11 cellular contexts compared by ENCODE assay signal in genomic region chr20:49318091-49318429, GRCh38. TPM values are rescaled to one million over a fixed set of nuclear protein-coding genes. Genes with fewer than 3 reads are reported as not detected.
DNase-seq lines count a peak whose midpoint lies in the region; ATAC-seq and TF ChIP-seq lines count a peak whose summit lies in the region.
"Had no signal": no experiment of that assay in that cellular context is flagged by ENCODE, and none has a peak within 500 bp of the region (broad histone marks: within the 10 kb centered on the region; RNA-seq: fewer than 3 reads in every experiment).

No MANE protein-coding gene starts in this region.

- no peaks in the 10 kb centered on the region for H3K79me2 ChIP-seq in H9 (ENCODE audit: insufficient read depth, low read length)

- intact Hi-C loops in gastrocnemius medialis (cut with DNase I; ENCODE audit: low total_unique reads), result no loop called here

- in situ Hi-C loops in gastrocnemius medialis (cut with MboI; ENCODE audit: low sequenced_read_pairs in 4 of 4), result no loop called here

- no peak for ATAC-seq in gastrocnemius medialis
- ATAC-seq in GM18907 (IDR thresholded peaks at IDR 0.05; ENCODE audit: unreplicated experiment), result no peak

- H3K27me3 ChIP-seq in H9 (ENCODE audit: insufficient read depth, low read length) (peaks cover 20% of the 10 kb centered on the region; the same call in 1 of the 2 replicates), WERI-Rb-1 (ENCODE audit: insufficient read depth, low read depth, severe bottlenecking) (peaks cover 19% of the 10 kb centered on the region), gastrocnemius medialis (peaks cover 37 to 45% (median 40%) of the 10 kb centered on the region in 3 donors)

- no peak overlapping the region for H2BK5ac ChIP-seq in H9 (ENCODE audit: insufficient read length, low read length)

- no peak overlapping the region for H3K27ac Mint-ChIP-seq in H9

- DNase-seq in H9 (no peak), WERI-Rb-1 (no peak), gastrocnemius medialis (no peak), SIG-M5 treated with dmso at 0.1 percent for 504 hours (lab: John Stamatoyannopoulos, UW; ENCODE audit: unreplicated experiment) (no peak)
- no peak for DNase-seq in activated CD4-positive, CD25-positive, alpha-beta regulatory T cell treated with anti-CD3 and anti-CD28 coated beads, Interleukin-2, amount 50 U/mL, for 72 hours
- DNase-seq: activated gamma-delta T cell treated with Interleukin-2 at 50 U/mL for 16 hours, kidney, NCI-H510A treated with DMSO at 0.1 percent for 48 hours, small intestine had no signal

- no peak overlapping the region for H4K8ac ChIP-seq in H9 (replicated peaks; ENCODE audit: insufficient read length, low read depth, low read length)

- H3K4me3 ChIP-seq in WERI-Rb-1 (ENCODE audit: low read depth, low read length) (peak overlapping the region; percentile 41), iPS-11a (ENCODE audit: low read depth, low read length) (peak overlapping the region; percentile 56), gastrocnemius medialis (peak overlapping the region; percentile 23 to 54 (median 39))

- H2BK20ac ChIP-seq in H9 (ENCODE audit: low read depth, low read length, poor library complexity, severe bottlenecking), result no peak overlapping the region

- no peak overlapping the region for H2BK12ac ChIP-seq in H9 (ENCODE audit: insufficient read length, low read depth, low read length)

- TF ChIP-seq POLR2A in gastrocnemius medialis (IDR thresholded peaks at IDR 0.05), result no peak

- peaks cover 9% of the 10 kb centered on the region for H3K23me2 ChIP-seq in H9 (ENCODE audit: insufficient read length, low read depth, low read length, poor library complexity, severe bottlenecking)

- peaks cover 81% of the 10 kb centered on the region for H3K27me3 Mint-ChIP-seq in H9 (ENCODE audit: low read depth)

- H3K4me1 ChIP-seq in H9 (ENCODE audit: insufficient read depth, low read length), result no peaks in the 10 kb centered on the region
- peaks cover 11 to 13% of the 10 kb centered on the region in 2 donors for H3K4me1 ChIP-seq in gastrocnemius medialis

- no peak overlapping the region for H2BK120ac ChIP-seq in H9 (ENCODE audit: low read depth, low read length, poor library complexity, severe bottlenecking)

- H4K20me1 ChIP-seq in H9 (ENCODE audit: control insufficient read depth, insufficient read depth, insufficient read length), result no peaks in the 10 kb centered on the region

- H4K5ac ChIP-seq in H9 (ENCODE audit: insufficient read length, low read depth, low read length), result no peak overlapping the region

- no peak overlapping the region for H2AFZ ChIP-seq in H9 (ENCODE audit: low read length)

- no peak overlapping the region for H3K56ac ChIP-seq in H9 (ENCODE audit: insufficient read length, low read depth, low read length)

- no peak overlapping the region for H4K91ac ChIP-seq in H9 (ENCODE audit: insufficient read length, low read depth, low read length)

- H3K4me3 Mint-ChIP-seq in H9, result peak overlapping the region; percentile 69 to 87

- H3K4ac ChIP-seq in H9 (ENCODE audit: low read depth, low read length), result no peak overlapping the region

- H2BK15ac ChIP-seq in H9 (ENCODE audit: low read depth, low read length), result no peak overlapping the region

- no peak overlapping the region for H3K14ac ChIP-seq in H9 (ENCODE audit: insufficient read depth, low read length)

- H3K23ac ChIP-seq in H9 (ENCODE audit: insufficient read length, low read depth, low read length), result no peak overlapping the region

- H3K27ac ChIP-seq in H9 (ENCODE audit: insufficient read length, low read depth, low read length) (no peak overlapping the region), WERI-Rb-1 (no peak overlapping the region), gastrocnemius medialis (no peak overlapping the region)

- peak overlapping the region; percentile 66 for H3K4me2 ChIP-seq in H9 (ENCODE audit: insufficient read depth, insufficient read length, low read length)

- H2AK5ac ChIP-seq in H9 (ENCODE audit: insufficient read length, low read length), result no peak overlapping the region

- no peaks in the 10 kb centered on the region; a peak in 1 of 7 replicates for H3K36me3 Mint-ChIP-seq in H9 (ENCODE audit: insufficient read depth in 1 of 3, low read depth in 3 of 3)

- peaks cover 17 to 20% of the 10 kb centered on the region in 2 experiments for H3K4me1 Mint-ChIP-seq in H9

- no peak overlapping the region for H3T11ph ChIP-seq in H9 (ENCODE audit: low read length)

- no peak for TF ChIP-seq CTCF in H9 (conservative IDR thresholded peaks at IDR 0.05)
- no peak for TF ChIP-seq CTCF in WERI-Rb-1 (IDR thresholded peaks at IDR 0.05; ENCODE audit: low read depth, low read length)
- no peak for TF ChIP-seq CTCF in gastrocnemius medialis (IDR thresholded peaks at IDR 0.05 in 4 of 5, conservative IDR thresholded peaks at IDR 0.05 in 1 of 5)

- no peak overlapping the region for H3K18ac ChIP-seq in H9 (ENCODE audit: insufficient read length, low read depth, low read length)

- H3K36me3 ChIP-seq in WERI-Rb-1 (no peaks in the 10 kb centered on the region), gastrocnemius medialis (no peaks in the 10 kb centered on the region)

- no peak overlapping the region for H3K9ac ChIP-seq in H9 (ENCODE audit: extremely low read depth, insufficient read length, low read length)

- no peaks in the 10 kb centered on the region for H3K9me3 ChIP-seq in H9 (ENCODE audit: control insufficient read depth, low read depth, low read length)
- no peaks in the 10 kb centered on the region for H3K9me3 ChIP-seq in WERI-Rb-1 (ENCODE audit: severe bottlenecking)
- H3K9me3 ChIP-seq in gastrocnemius medialis, result no peaks in the 10 kb centered on the region

- H3K79me1 ChIP-seq in H9 (ENCODE audit: insufficient read depth, low read depth, low read length, poor library complexity, severe bottlenecking), result no peaks in the 10 kb centered on the region

- WGBS in H9 (ENCODE audit: extremely low coverage, insufficient read length, low lambda C conversion rate), result no CpG with 5 or more reads among the region's 23 CpGs

- H3K9me3 Mint-ChIP-seq in H9, result peaks cover 5 to 10% of the 10 kb centered on the region in 2 experiments; a peak in 2 of 5 replicates

RNA-seq across cellular contexts. Expression of gene ZNFX1, which starts 40.2 kb away (rescaled TPM):
- total RNA-seq in H9 (2021) (12.8 and 13.3 TPM in 2 replicates), gastrocnemius medialis (10 to 100 TPM; 28.7 to 34.9 (median 31.1) TPM)
